ENCODE assay signal across 10 cellular contexts in genomic region chr13:33723365-33723764, GRCh38.
DNase-seq lines count a peak whose midpoint lies in the region; ATAC-seq and TF ChIP-seq lines count a peak whose summit lies in the region.
"Had no signal": no experiment of that assay in that cellular context is flagged by ENCODE, and none has a peak within 500 bp of the region (broad histone marks: within the 10 kb centered on the region; RNA-seq: fewer than 3 reads in every experiment).

No MANE protein-coding gene starts in this region.

- no peaks in the 10 kb centered on the region for H3K36me3 ChIP-seq in RWPE2 (ENCODE audit: low read depth)
- no peaks in the 10 kb centered on the region for H3K36me3 ChIP-seq in spleen
- H3K36me3 ChIP-seq in psoas muscle (ENCODE audit: insufficient read depth in 1 of 2, low read depth in 1 of 2): no peaks in the 10 kb centered on the region

- ATAC-seq in RWPE2 (ENCODE audit: low read depth) (0 out of 3 replicates have a peak, but pooled peaks have one; percentile 10), psoas muscle (no peak)

- H3K27ac ChIP-seq in RWPE2 (ENCODE audit: poor library complexity, severe bottlenecking) (peak overlapping the region; percentile 41), spleen (peak overlapping the region in 7 of 8 donors; percentile 54 to 78 (median 68)), psoas muscle (no peak overlapping the region)

- H3K27me3 ChIP-seq in RWPE2 (ENCODE audit: insufficient read depth, poor library complexity, severe bottlenecking) (no peaks in the 10 kb centered on the region), spleen (replicated peaks in 1 of 7) (peaks cover 0 to 6% (median 0%) of the 10 kb centered on the region in 7 donors), psoas muscle (ENCODE audit: insufficient read depth in 3 of 3, low read length in 2 of 3) (no peaks in the 10 kb centered on the region)

- TF ChIP-seq POLR2A in spleen (IDR thresholded peaks at IDR 0.05): no peak

- H3K4me1 ChIP-seq in RWPE2 (ENCODE audit: insufficient read depth, poor library complexity, severe bottlenecking) (peaks cover 28% of the 10 kb centered on the region), spleen (peaks cover 13 to 38% (median 27%) of the 10 kb centered on the region in 6 donors), psoas muscle (peaks cover 10% of the 10 kb centered on the region)

- H3K27ac Mint-ChIP-seq in T-helper 2 cell treated with Interferon-gamma antibody and Interleukin-4, amounts not matched to agents 5 μg/mL and 100 μg/mL, for 36 hours: peak overlapping the region; percentile 82

- H3K4me3 ChIP-seq in RWPE2 (ENCODE audit: severe bottlenecking): no peak overlapping the region
- H3K4me3 ChIP-seq in fibroblast of mammary gland (ENCODE audit: control insufficient read depth, low read depth, low read length): no peak overlapping the region
- no peak overlapping the region for H3K4me3 ChIP-seq in spleen
- no peak overlapping the region for H3K4me3 ChIP-seq in psoas muscle

- H3K9me3 Mint-ChIP-seq in T-helper 2 cell treated with Interferon-gamma antibody and Interleukin-4, amounts not matched to agents 5 μg/mL and 100 μg/mL, for 36 hours: no peaks in the 10 kb centered on the region

- no peaks in the 10 kb centered on the region for H3K36me3 Mint-ChIP-seq in T-helper 2 cell treated with Interferon-gamma antibody and Interleukin-4, amounts not matched to agents 5 μg/mL and 100 μg/mL, for 36 hours (ENCODE audit: low read depth)
- H3K36me3 Mint-ChIP-seq: activated naive CD8-positive, alpha-beta T cell had no signal

- H3K27me3 Mint-ChIP-seq in T-helper 2 cell treated with Interferon-gamma antibody and Interleukin-4, amounts not matched to agents 5 μg/mL and 100 μg/mL, for 36 hours (ENCODE audit: low read depth): no peaks in the 10 kb centered on the region
- H3K27me3 Mint-ChIP-seq: activated naive CD8-positive, alpha-beta T cell had no signal

- no peak for DNase-seq in T-helper 2 cell treated with Interferon-gamma antibody and Interleukin-4, amounts not matched to agents 5 μg/mL and 100 μg/mL, for 36 hours (ENCODE audit: low spot score)
- DNase-seq in T-helper 2 cell (no peak), RWPE2 (ENCODE audit: low spot score) (no peak), fibroblast of mammary gland (ENCODE audit: low read depth) (peak; percentile 26), spleen (no peak), AG08396 (ENCODE audit: low spot score) (no peak), T1000 (lab: John Stamatoyannopoulos, UW) (no peak), psoas muscle (no peak)
- DNase-seq: SIG-M5 had no signal

- H3K4me3 Mint-ChIP-seq in T-helper 2 cell treated with Interferon-gamma antibody and Interleukin-4, amounts not matched to agents 5 μg/mL and 100 μg/mL, for 36 hours: peak overlapping the region; percentile 60
- H3K4me3 Mint-ChIP-seq: activated naive CD8-positive, alpha-beta T cell had no signal

- intact Hi-C loops in spleen (cut with DNase I; ENCODE audit: low total_unique reads) (loop anchor here (10.0 kb wide), 1 partner anchor 499 kb away; no protein-coding TSS in a partner anchor), psoas muscle (cut with DNase I) (loop anchor here (2.0 to 10.0 kb wide), 3 partner anchors 179 to 1136 kb away; partner anchors contain the start of gene PDS5B (in 1 of the 2))

- H3K9me3 ChIP-seq in RWPE2 (ENCODE audit: severe bottlenecking) (no peaks in the 10 kb centered on the region), spleen (peaks cover 0 to 6% (median 0%) of the 10 kb centered on the region in 8 donors), psoas muscle (no peaks in the 10 kb centered on the region)

- peaks cover 30% of the 10 kb centered on the region for H3K4me1 Mint-ChIP-seq in T-helper 2 cell treated with Interferon-gamma antibody and Interleukin-4, amounts not matched to agents 5 μg/mL and 100 μg/mL, for 36 hours (ENCODE audit: low read depth)

- TF ChIP-seq CTCF in RWPE2 (IDR thresholded peaks at IDR 0.05; ENCODE audit: poor library complexity, severe bottlenecking) (no peak), fibroblast of mammary gland (conservative IDR thresholded peaks at IDR 0.05; ENCODE audit: control insufficient read depth, insufficient read depth, low read depth, low read length) (no peak), spleen (IDR thresholded peaks at IDR 0.05 in 8 of 11, conservative IDR thresholded peaks at IDR 0.05 in 3 of 11) (no peak), psoas muscle (IDR thresholded peaks at IDR 0.05) (no peak)
